In genomic region chr13:50991624-50992610, GRCh38 we compare ENCODE assay signal across 8 cellular contexts.
DNase-seq lines count a peak whose midpoint lies in the region; ATAC-seq and TF ChIP-seq lines count a peak whose summit lies in the region.

No MANE protein-coding gene starts in this region.

- peaks cover 21% of the 10 kb centered on the region for H3K4me1 Mint-ChIP-seq in activated CD4-positive, alpha-beta memory T cell treated with anti-CD3 and anti-CD28 coated beads, Interleukin-2, amount 10 ng/mL, durations not matched to agents 7 days and 5 days

- ATAC-seq in GM19035 (IDR thresholded peaks at IDR 0.05; ENCODE audit: unreplicated experiment) (peak; percentile 83), HG03139 (IDR thresholded peaks at IDR 0.05; ENCODE audit: unreplicated experiment) (peak; percentile 86), omental fat pad (ENCODE audit: low FRiP score) (no peak)

- POLR2A ChIA-PET in activated CD4-positive, alpha-beta memory T cell treated with anti-CD3 and anti-CD28 coated beads, Interleukin-2, amount 10 ng/mL, durations not matched to agents 7 days and 5 days (lab: Charles Lee) = interaction anchor here (0.9 to 1.4 kb wide), 4 partner anchors 77 to 99 kb away, joined by 3 to 5 read pairs (median 4); no protein-coding TSS in a partner anchor

- no peak overlapping the region for H3K4me3 Mint-ChIP-seq in activated CD4-positive, alpha-beta memory T cell treated with anti-CD3 and anti-CD28 coated beads, Interleukin-2, amount 10 ng/mL, durations not matched to agents 7 days and 5 days

- CTCF ChIA-PET in activated CD4-positive, alpha-beta memory T cell treated with anti-CD3 and anti-CD28 coated beads, Interleukin-2, amount 10 ng/mL, durations not matched to agents 7 days and 5 days (lab: Charles Lee) = interaction anchor here (0.5 to 1.8 kb wide), 5 partner anchors 12 to 332 kb away, joined by 3 to 8 read pairs (median 4); no protein-coding TSS in a partner anchor

- peak overlapping the region; percentile 30 for H3K27ac ChIP-seq in rectal smooth muscle tissue (ENCODE audit: low read depth, low read length)

- peaks cover 3% of the 10 kb centered on the region for H3K9me3 Mint-ChIP-seq in activated CD4-positive, alpha-beta memory T cell treated with anti-CD3 and anti-CD28 coated beads, Interleukin-2, amount 10 ng/mL, durations not matched to agents 7 days and 5 days

- H3K9ac ChIP-seq in rectal smooth muscle tissue (ENCODE audit: low read length) = no peak overlapping the region

- TF ChIP-seq CTCF in foreskin fibroblast (IDR thresholded peaks at IDR 0.05; ENCODE audit: low read depth, low read length) (no peak), omental fat pad (IDR thresholded peaks at IDR 0.05) (no peak)

- no peak overlapping the region for H3K27ac Mint-ChIP-seq in activated CD4-positive, alpha-beta memory T cell treated with anti-CD3 and anti-CD28 coated beads, Interleukin-2, amount 10 ng/mL, durations not matched to agents 7 days and 5 days

- peaks cover 12% of the 10 kb centered on the region for H3K4me1 ChIP-seq in rectal smooth muscle tissue (ENCODE audit: control insufficient read depth, insufficient read depth, low read length)

- no peaks in the 10 kb centered on the region for H3K36me3 ChIP-seq in rectal smooth muscle tissue (ENCODE audit: control insufficient read depth, insufficient read depth, low read length)

- H3K36me3 Mint-ChIP-seq in activated CD4-positive, alpha-beta memory T cell treated with anti-CD3 and anti-CD28 coated beads, Interleukin-2, amount 10 ng/mL, durations not matched to agents 7 days and 5 days (ENCODE audit: low read depth) = peaks cover 3% of the 10 kb centered on the region

- DNase-seq in CD1c-positive myeloid dendritic cell (ENCODE audit: extremely low spot score) (peak; percentile 8), foreskin fibroblast (no peak), UCSD-AML1 (lab: John Stamatoyannopoulos, UW; ENCODE audit: unreplicated experiment) (no peak), omental fat pad (ENCODE audit: low spot score) (no peak)
- DNase-seq in activated CD4-positive, alpha-beta memory T cell treated with anti-CD3 and anti-CD28 coated beads, Interleukin-2, amount 10 ng/mL, durations not matched to agents 7 days and 5 days = peak; percentile 25

- H3K4me3 ChIP-seq in rectal smooth muscle tissue (ENCODE audit: low read length) (no peak overlapping the region), foreskin fibroblast (ENCODE audit: low read depth in 1 of 2, low read length in 2 of 2) (no peak overlapping the region)

- H3K27me3 ChIP-seq in rectal smooth muscle tissue (ENCODE audit: control insufficient read depth, insufficient read depth, low read length) = no peaks in the 10 kb centered on the region

- no peaks in the 10 kb centered on the region for H3K27me3 Mint-ChIP-seq in activated CD4-positive, alpha-beta memory T cell treated with anti-CD3 and anti-CD28 coated beads, Interleukin-2, amount 10 ng/mL, durations not matched to agents 7 days and 5 days

Comparison
In these comparisons a context has a peak if more than half of its experiments do, and no peak if none do; other contexts are left out.
1. DNase-seq: peak in CD1c-positive myeloid dendritic cell (single experiment) and activated CD4-positive, alpha-beta memory T cell treated with anti-CD3 and anti-CD28 coated beads, Interleukin-2, amount 10 ng/mL, durations not matched to agents 7 days and 5 days (single experiment); none in foreskin fibroblast (0 of 2), UCSD-AML1 (single experiment) and omental fat pad (single experiment).